Comparison of ENCODE assay signal across 21 cellular contexts in the genomic region with DNA sequence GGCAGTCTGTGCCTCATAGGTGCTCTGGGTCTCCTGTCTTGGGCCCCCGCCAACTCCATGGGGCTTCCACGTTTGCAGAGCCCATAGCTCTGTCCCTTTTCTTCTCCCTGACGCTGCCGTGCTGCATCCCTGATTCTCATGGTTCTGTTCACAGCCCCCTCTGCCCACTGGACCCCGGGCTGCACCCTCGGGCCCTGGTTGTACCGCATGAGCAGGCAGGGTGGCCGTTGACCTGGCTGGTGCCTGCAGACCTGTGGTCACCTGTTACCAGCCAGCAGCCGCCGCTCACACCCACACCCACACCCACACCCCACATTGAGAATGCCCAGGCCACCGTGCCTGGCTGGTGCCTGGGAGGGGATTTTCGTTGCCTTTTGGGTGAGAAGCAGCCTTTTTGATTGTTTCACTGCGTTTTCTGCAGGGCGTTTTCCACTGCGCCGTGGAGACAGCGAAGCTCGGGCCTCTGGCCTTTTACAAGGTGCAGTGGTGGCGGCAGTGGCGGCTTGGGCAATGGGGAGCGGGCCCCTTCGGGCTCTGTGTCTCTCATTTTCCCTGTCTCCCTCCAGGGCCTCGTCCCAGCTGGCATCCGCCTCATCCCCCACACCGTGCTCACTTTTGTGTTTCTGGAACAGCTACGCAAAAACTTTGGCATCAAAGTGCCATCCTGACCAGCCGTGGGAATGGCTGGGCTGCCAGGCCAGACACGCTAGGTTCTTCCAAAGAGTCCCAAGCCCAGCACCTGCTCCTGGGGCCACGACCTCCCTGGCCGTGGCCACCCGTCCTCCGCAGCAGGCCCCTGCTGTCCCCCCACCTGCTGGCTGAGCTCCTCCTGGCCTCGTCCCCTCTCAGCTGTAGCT. TPM values are rescaled to one million over a fixed set of nuclear protein-coding genes. Genes with fewer than 3 reads are reported as not detected.
A peak's percentile ranks its signal among the peaks of the same experiment; 100 is the strongest.
DNase-seq lines count a peak whose midpoint lies in the region; ATAC-seq and TF ChIP-seq lines count a peak whose summit lies in the region.
"Had no signal": no experiment of that assay in that cellular context is flagged by ENCODE, and none has a peak within 500 bp of the region (broad histone marks: within the 10 kb centered on the region; RNA-seq: fewer than 3 reads in every experiment).

No MANE protein-coding gene starts in this region.

- H3K9ac ChIP-seq in parathyroid adenoma (no peak overlapping the region), GM23248 (no peak overlapping the region)

- H3K27ac ChIP-seq in lower lobe of right lung (no peak overlapping the region), parathyroid adenoma (peak overlapping the region; percentile 5), uterus (no peak overlapping the region), GM23248 (no peak overlapping the region)

- no peak for DNase-seq in activated T-cell treated with anti-CD3 and anti-CD28 coated beads, Interleukin-2, amount 50 U/mL, for 24 hours
- no peak for DNase-seq in activated T-cell treated with anti-CD3 and anti-CD28 coated beads, Interleukin-2, amount 50 U/mL, for 1 hour
- DNase-seq in chondrocyte (ENCODE audit: low spot score) (peak; percentile 92), lower lobe of right lung (peak; percentile 40), NCI-H2171 (lab: John Stamatoyannopoulos, UW) (no peak), uterus (no peak), GM23248 (no peak)
- DNase-seq: 8988T; GOT3; HCEC 1CT; MG63; NCI-H1048; NCI-H1436; NCI-H1930; NCI-H345; NCI-H524; NCI-H774; NK-92 treated with Interleukin-12 subunit alpha and Interleukin-12 subunit beta, amount 100 ng/mL, for 24 hours; Right ventricle myocardium superior had no signal

- TF ChIP-seq POLR2A in uterus (IDR thresholded peaks at IDR 0.05) = no peak

- H3K36me3 Mint-ChIP-seq in activated T-cell treated with anti-CD3 and anti-CD28 coated beads, Interleukin-2, amount 50 U/mL, for 24 hours (ENCODE audit: low read depth) = peaks cover 34% of the 10 kb centered on the region
- peaks cover 1% of the 10 kb centered on the region for H3K36me3 Mint-ChIP-seq in chondrocyte (ENCODE audit: low read depth)

- H2AFZ ChIP-seq in parathyroid adenoma (no peak overlapping the region), GM23248 (no peak overlapping the region)

- no peaks in the 10 kb centered on the region for H3K4me1 Mint-ChIP-seq in activated T-cell treated with anti-CD3 and anti-CD28 coated beads, Interleukin-2, amount 50 U/mL, for 24 hours (ENCODE audit: low read depth)
- peaks cover 8% of the 10 kb centered on the region for H3K4me1 Mint-ChIP-seq in chondrocyte (ENCODE audit: low read depth)

- in situ Hi-C loops in GM23248 (cut with MboI) = no loop called here

- H3K9me2 ChIP-seq in GM23248 (ENCODE audit: insufficient read depth) = no peaks in the 10 kb centered on the region

- H3K27me3 ChIP-seq in lower lobe of right lung (ENCODE audit: low read depth) = no peaks in the 10 kb centered on the region
- no peaks in the 10 kb centered on the region for H3K27me3 ChIP-seq in parathyroid adenoma (ENCODE audit: control insufficient read depth, insufficient read depth, low read length)
- H3K27me3 ChIP-seq in uterus = no peaks in the 10 kb centered on the region
- 0 out of 2 replicates have a peak, but pooled peaks cover 4% of the 10 kb centered on the region for H3K27me3 ChIP-seq in GM23248 (replicated peaks; ENCODE audit: insufficient read depth)
- H3K27me3 ChIP-seq: MG63 had no signal

- 90% methylated on average over 33 of the region's 33 CpGs for WGBS in GM23248 (ENCODE audit: low coverage in 1 of 2, low lambda C conversion rate in 2 of 2, missing lambda C conversion rate in 2 of 2), 2 experiments

- H3K9me3 Mint-ChIP-seq in activated T-cell treated with anti-CD3 and anti-CD28 coated beads, Interleukin-2, amount 50 U/mL, for 24 hours = no peaks in the 10 kb centered on the region
- H3K9me3 Mint-ChIP-seq in chondrocyte (ENCODE audit: low read depth) = no peaks in the 10 kb centered on the region
- H3K9me3 Mint-ChIP-seq: CD14-positive monocyte had no signal

- no peaks in the 10 kb centered on the region for H3F3A ChIP-seq in GM23248 (ENCODE audit: insufficient read depth)

- no peaks in the 10 kb centered on the region for H3K36me3 ChIP-seq in lower lobe of right lung
- H3K36me3 ChIP-seq in parathyroid adenoma (ENCODE audit: control insufficient read depth, insufficient read depth, low read length) = no peaks in the 10 kb centered on the region
- no peaks in the 10 kb centered on the region for H3K36me3 ChIP-seq in uterus
- H3K36me3 ChIP-seq in GM23248 (ENCODE audit: low read depth) = no peaks in the 10 kb centered on the region

- H3K4me3 Mint-ChIP-seq in activated T-cell treated with anti-CD3 and anti-CD28 coated beads, Interleukin-2, amount 50 U/mL, for 24 hours = no peak overlapping the region
- H3K4me3 Mint-ChIP-seq in chondrocyte (ENCODE audit: unreplicated experiment) = no peak overlapping the region
- H3K4me3 Mint-ChIP-seq: CD14-positive monocyte had no signal

- H3K79me2 ChIP-seq in parathyroid adenoma (peaks cover 8% of the 10 kb centered on the region), GM23248 (ENCODE audit: insufficient read depth) (no peaks in the 10 kb centered on the region)

- no peak overlapping the region for H3K4me3 ChIP-seq in lower lobe of right lung
- no peak overlapping the region for H3K4me3 ChIP-seq in parathyroid adenoma (ENCODE audit: low read depth, low read length)
- H3K4me3 ChIP-seq in uterus = no peak overlapping the region
- no peak overlapping the region for H3K4me3 ChIP-seq in GM23248
- H3K4me3 ChIP-seq: MG63 had no signal

- H3K27me3 Mint-ChIP-seq in activated T-cell treated with anti-CD3 and anti-CD28 coated beads, Interleukin-2, amount 50 U/mL, for 24 hours = peaks cover 11% of the 10 kb centered on the region
- peaks cover 7% of the 10 kb centered on the region for H3K27me3 Mint-ChIP-seq in chondrocyte (ENCODE audit: low read depth)

- H4K20me1 ChIP-seq in GM23248 (ENCODE audit: insufficient read depth) = no peaks in the 10 kb centered on the region

- intact Hi-C loops in lower lobe of right lung (cut with DNase I) (no loop called here), uterus (cut with DNase I; ENCODE audit: low total_unique reads) (no loop called here)

- peak overlapping the region; percentile 27 for H3K27ac Mint-ChIP-seq in activated T-cell treated with anti-CD3 and anti-CD28 coated beads, Interleukin-2, amount 50 U/mL, for 24 hours
- no peak overlapping the region for H3K27ac Mint-ChIP-seq in chondrocyte (ENCODE audit: unreplicated experiment)
- H3K27ac Mint-ChIP-seq: CD14-positive monocyte had no signal

- no peak for ATAC-seq in lower lobe of right lung

- TF ChIP-seq CTCF in chondrocyte (IDR thresholded peaks at IDR 0.05) (no peak), lower lobe of right lung (IDR thresholded peaks at IDR 0.05) (no peak), parathyroid adenoma (IDR thresholded peaks at IDR 0.05) (no peak), uterus (IDR thresholded peaks at IDR 0.05) (no peak)

- H3K9me3 ChIP-seq in lower lobe of right lung = no peaks in the 10 kb centered on the region
- H3K9me3 ChIP-seq in parathyroid adenoma (ENCODE audit: control insufficient read depth, low read length) = no peaks in the 10 kb centered on the region
- no peaks in the 10 kb centered on the region for H3K9me3 ChIP-seq in uterus
- no peaks in the 10 kb centered on the region for H3K9me3 ChIP-seq in GM23248 (ENCODE audit: low read depth)
- H3K9me3 ChIP-seq: MG63 had no signal

- H3K4me2 ChIP-seq in parathyroid adenoma (ENCODE audit: low read length) (no peak overlapping the region), GM23248 (ENCODE audit: unreplicated experiment) (no peak overlapping the region)

- H3K4me1 ChIP-seq in lower lobe of right lung (peaks cover 9% of the 10 kb centered on the region), parathyroid adenoma (peaks cover 38% of the 10 kb centered on the region), uterus (no peaks in the 10 kb centered on the region), GM23248 (ENCODE audit: insufficient read depth) (no peaks in the 10 kb centered on the region)

RNA-seq across cellular contexts. Expression of a gene that starts 7.6 kb away (rescaled TPM):
- total RNA-seq in chondrocyte (5.6 to 8.5 TPM (median 5.7 TPM) in 3 replicates), lower lobe of right lung (7.3 TPM), uterus (10 to 100 TPM in 1 of 4 donors, 1 to 10 TPM in 2, not detected in 1; 5.6 to 11.3 (median 7.6) TPM)
- 10.9 and 16.9 TPM in 2 replicates for total RNA-seq in GM23248 (2014; rRNA removed; shearing (Covaris generic))
- polyA plus RNA-seq in GM23248 (2016; fragmentation: Nextera tagmentation; extraction: Ambion mirVana) = 11.0 and 12.5 TPM in 2 replicates

RNA-seq across cellular contexts. Expression of a gene that starts 16.5 kb away (rescaled TPM):
- total RNA-seq in chondrocyte (38.7 to 48.6 TPM (median 41.8 TPM) in 3 replicates), lower lobe of right lung (35.0 TPM), uterus (10 to 100 TPM in 2 of 4 donors, 1 to 10 TPM in 1, under 1 TPM in 1; 0.77 to 72.9 (median 19.5) TPM)
- 4.3 and 4.9 TPM in 2 replicates for total RNA-seq in GM23248 (2014; rRNA removed; shearing (Covaris generic))
- polyA plus RNA-seq in GM23248 (2016; fragmentation: Nextera tagmentation; extraction: Ambion mirVana) = 76.3 and 78.5 TPM in 2 replicates

RNA-seq across cellular contexts. Expression of a gene that starts 35.8 kb away (rescaled TPM):
- total RNA-seq in chondrocyte (87.4 to 93.1 TPM (median 89.6 TPM) in 3 replicates), lower lobe of right lung (92.0 TPM), uterus (100 to 1,000 TPM in 1 of 4 donors, 10 to 100 TPM in 3; 21.0 to 121 (median 72.5) TPM)
- 161 and 166 TPM in 2 replicates for total RNA-seq in GM23248 (2014; rRNA removed; shearing (Covaris generic))
- 106 and 110 TPM in 2 replicates for polyA plus RNA-seq in GM23248 (2016; fragmentation: Nextera tagmentation; extraction: Ambion mirVana)

RNA-seq across cellular contexts. Expression of a gene that starts 36.0 kb away (rescaled TPM):
- total RNA-seq in chondrocyte (29.5 to 32.6 TPM (median 32.5 TPM) in 3 replicates), lower lobe of right lung (19.0 TPM), uterus (10 to 100 TPM in 3 of 4 donors, 1 to 10 TPM in 1; 4.4 to 36.9 (median 27.0) TPM)
- total RNA-seq in GM23248 (2014; rRNA removed; shearing (Covaris generic)) = 37.6 and 45.6 TPM in 2 replicates
- polyA plus RNA-seq in GM23248 (2016; fragmentation: Nextera tagmentation; extraction: Ambion mirVana) = 70.8 and 72.8 TPM in 2 replicates

RNA-seq across cellular contexts. Expression of a gene that starts 53.1 kb away (rescaled TPM):
- 13.8 to 19.1 TPM (median 15.4 TPM) in 3 replicates for total RNA-seq in chondrocyte
- 12.8 TPM for total RNA-seq in lower lobe of right lung
- total RNA-seq in uterus = 10 to 100 TPM in 1 of 4 donors, 1 to 10 TPM in 2, under 1 TPM in 1; 0.77 to 12.3 (median 3.9) TPM
- total RNA-seq in GM23248 (2014; rRNA removed; shearing (Covaris generic)) = 11.6 and 11.7 TPM in 2 replicates
- 22.0 and 22.8 TPM in 2 replicates for polyA plus RNA-seq in GM23248 (2016; fragmentation: Nextera tagmentation; extraction: Ambion mirVana)

Comparison
In these comparisons a context has a peak if more than half of its experiments do, and no peak if none do; other contexts are left out.
1. DNase-seq: peak in chondrocyte (single experiment) and lower lobe of right lung (single experiment); none in activated T-cell treated with anti-CD3 and anti-CD28 coated beads, Interleukin-2, amount 50 U/mL, for 24 hours (single experiment), activated T-cell treated with anti-CD3 and anti-CD28 coated beads, Interleukin-2, amount 50 U/mL, for 1 hour (single experiment), NCI-H2171 (single experiment), uterus (0 of 2) and GM23248 (single experiment).